15 cellular contexts compared by ENCODE assay signal in the genomic region with DNA sequence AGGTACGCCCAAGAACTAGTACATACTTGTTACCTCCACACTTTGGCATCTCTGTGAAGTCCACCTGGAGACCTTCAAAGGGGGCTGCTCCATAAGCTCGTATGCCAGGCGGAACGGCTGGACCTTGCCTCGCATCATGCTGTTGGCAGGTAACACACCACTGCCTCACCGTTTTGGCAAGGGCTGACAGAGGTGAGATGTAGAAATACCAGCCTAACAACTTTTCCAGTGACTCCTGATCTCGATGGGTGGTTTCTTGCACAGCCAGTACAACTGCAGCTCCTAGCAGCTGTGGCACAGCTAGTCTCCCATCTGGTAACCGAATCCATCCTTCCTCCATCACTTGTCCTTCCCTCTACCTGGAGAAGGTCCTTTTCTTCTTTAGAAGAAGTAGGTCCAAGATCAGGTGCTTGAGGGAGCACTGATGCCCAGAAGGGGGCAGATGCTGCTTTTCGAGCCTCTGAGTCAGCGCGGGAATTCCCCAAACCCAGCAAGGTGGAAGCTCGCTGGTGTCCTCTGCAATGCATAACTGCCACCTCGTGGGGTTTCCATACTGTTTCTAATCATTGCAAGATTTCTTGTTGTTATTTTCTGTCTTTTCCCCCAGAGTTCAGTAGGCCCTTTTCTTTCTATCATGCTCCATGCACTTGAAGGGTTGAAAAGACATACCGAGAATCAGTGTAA. TPM values are rescaled to one million over a fixed set of nuclear protein-coding genes. Genes with fewer than 3 reads are reported as not detected.
DNase-seq lines count a peak whose midpoint lies in the region; ATAC-seq and TF ChIP-seq lines count a peak whose summit lies in the region.
"Not testable (repeated sequence)": the region's sequence is repeated elsewhere in the genome, so short reads cannot be mapped to it uniquely, and the experiment has no call there.
"Had no signal": no experiment of that assay in that cellular context is flagged by ENCODE, and none has a peak within 500 bp of the region (broad histone marks: within the 10 kb centered on the region; RNA-seq: fewer than 3 reads in every experiment).

No MANE protein-coding gene starts in this region.

- not testable (repeated sequence) for H3K27ac ChIP-seq in HCT116 (ENCODE audit: low read depth, low read length); OCI-LY1 (ENCODE audit: low read depth, low read length, poor library complexity, severe bottlenecking); foreskin keratinocyte

- not testable (repeated sequence) for H3K9me3 ChIP-seq in HCT116 (ENCODE audit: control insufficient read depth in 1 of 2, insufficient read depth in 1 of 2, low read depth in 1 of 2, low read length in 2 of 2); OCI-LY1 (ENCODE audit: low read length)

- not testable (repeated sequence) for H3K4me2 ChIP-seq in HCT116 (ENCODE audit: low read length); OCI-LY1 (ENCODE audit: low read length)

- DNase-seq in GM06990 (ENCODE audit: extremely low read depth, insufficient read length); HCT116 (ENCODE audit: low read depth, low spot score): not testable (repeated sequence)
- peak; percentile 14 for DNase-seq in activated CD4-positive, alpha-beta T cell treated with anti-CD3 and anti-CD28 coated beads, Interleukin-2, amount 10 ng/mL, durations not matched to agents 7 days and 5 days
- peak; percentile 4 for DNase-seq in activated naive CD8-positive, alpha-beta T cell treated with anti-CD3 and anti-CD28 coated beads, Interleukin-2, amount 50 U/mL, for 24 hours
- DNase-seq in foreskin keratinocyte = peak; percentile 32 to 58
- DNase-seq in stimulated activated CD4-positive, alpha-beta T cell treated with anti-CD3 and anti-CD28 coated beads, Interleukin-12 subunit alpha, Interleukin-12 subunit beta, amount 100 ng/mL, for 4 hours = peak; percentile 8

- CTCF ChIA-PET in HCT116 (lab: Charles Lee); activated CD4-positive, alpha-beta T cell treated with anti-CD3 and anti-CD28 coated beads, Interleukin-2, amount 10 ng/mL, durations not matched to agents 7 days and 5 days (lab: Charles Lee): not testable (repeated sequence)

- POLR2A ChIA-PET in HCT116 (lab: Charles Lee); activated CD4-positive, alpha-beta T cell treated with anti-CD3 and anti-CD28 coated beads, Interleukin-2, amount 10 ng/mL, durations not matched to agents 7 days and 5 days (lab: Charles Lee): not testable (repeated sequence)

- not testable (repeated sequence) for H3K9me2 ChIP-seq in HCT116 (ENCODE audit: insufficient read depth); OCI-LY1 (ENCODE audit: low read depth, low read length)

- not testable (repeated sequence) for H3K27ac Mint-ChIP-seq in activated CD4-positive, alpha-beta T cell treated with anti-CD3 and anti-CD28 coated beads, Interleukin-2, amount 10 ng/mL, durations not matched to agents 7 days and 5 days; activated naive CD8-positive, alpha-beta T cell treated with anti-CD3 and anti-CD28 coated beads, Interleukin-2, amount 50 U/mL, for 24 hours

- RAD21 ChIA-PET in HCT116 (lab: Charles Lee; ENCODE audit: low non-redundant PET in 1 of 2, low total read pairs in 2 of 2, uncharacterized antibody in 2 of 2, unreplicated experiment in 2 of 2) = interaction anchor here in 1 of 2 experiments (0.6 kb wide), 1 partner anchor 201 kb away, joined by 5 read pairs; no protein-coding TSS in a partner anchor

- H2AFZ ChIP-seq in HCT116 (ENCODE audit: low read depth, low read length, poor library complexity, severe bottlenecking); OCI-LY1 (ENCODE audit: low read length): not testable (repeated sequence)

- not testable (repeated sequence) for H3K4me3 ChIP-seq in GM06990 (replicated peaks; ENCODE audit: low read depth, low read length); HCT116 (replicated peaks in 1 of 2; ENCODE audit: low read depth in 1 of 2, low read length in 2 of 2); OCI-LY1 (ENCODE audit: low read depth, low read length, poor library complexity, severe bottlenecking)

- not testable (repeated sequence) for H3K36me3 Mint-ChIP-seq in activated CD4-positive, alpha-beta T cell treated with anti-CD3 and anti-CD28 coated beads, Interleukin-2, amount 10 ng/mL, durations not matched to agents 7 days and 5 days (ENCODE audit: low read depth); activated naive CD8-positive, alpha-beta T cell treated with anti-CD3 and anti-CD28 coated beads, Interleukin-2, amount 50 U/mL, for 24 hours (ENCODE audit: low read depth)

- H3K4me1 Mint-ChIP-seq in activated CD4-positive, alpha-beta T cell treated with anti-CD3 and anti-CD28 coated beads, Interleukin-2, amount 10 ng/mL, durations not matched to agents 7 days and 5 days; activated naive CD8-positive, alpha-beta T cell treated with anti-CD3 and anti-CD28 coated beads, Interleukin-2, amount 50 U/mL, for 24 hours: not testable (repeated sequence)

- H3F3A ChIP-seq in OCI-LY1 (ENCODE audit: insufficient read depth, low read length) = not testable (repeated sequence)

- BruUV-seq in HCT116 (replicated peaks; lab: Mats Ljungman, UMichigan) = not testable (repeated sequence)

- TF ChIP-seq CTCF in GM06990 (IDR thresholded peaks at IDR 0.05; ENCODE audit: insufficient read depth, low read length, poor library complexity, severe bottlenecking) (peak; percentile 42), HCT116 (IDR thresholded peaks at IDR 0.05 in 2 of 3, conservative IDR thresholded peaks at IDR 0.05 in 1 of 3; ENCODE audit: borderline replicate concordance in 1 of 3, insufficient read depth in 1 of 3, low read depth in 2 of 3, low read length in 2 of 3) (peak in 1 of 3 experiments; percentile 37; a peak in 1 of 6 replicates), OCI-LY1 (IDR thresholded peaks at IDR 0.05; ENCODE audit: low read length) (peak; percentile 48), foreskin keratinocyte (conservative IDR thresholded peaks at IDR 0.05) (peak; percentile 65)

- ATAC-seq in HCT116; activated naive CD8-positive, alpha-beta T cell treated with anti-CD3 and anti-CD28 coated beads, Interleukin-2, amount 50 U/mL, for 24 hours; foreskin keratinocyte: not testable (repeated sequence)

- not testable (repeated sequence) for H3K4me1 ChIP-seq in HCT116 (ENCODE audit: control insufficient read depth in 1 of 2, insufficient read depth in 2 of 2, low read length in 2 of 2); OCI-LY1 (ENCODE audit: insufficient read depth, low read length, severe bottlenecking); foreskin keratinocyte

- H3K4me3 Mint-ChIP-seq in activated CD4-positive, alpha-beta T cell treated with anti-CD3 and anti-CD28 coated beads, Interleukin-2, amount 10 ng/mL, durations not matched to agents 7 days and 5 days; activated naive CD8-positive, alpha-beta T cell treated with anti-CD3 and anti-CD28 coated beads, Interleukin-2, amount 50 U/mL, for 24 hours: not testable (repeated sequence)

- not testable (repeated sequence) for H4K20me1 ChIP-seq in HCT116 (ENCODE audit: insufficient read depth); OCI-LY1 (ENCODE audit: insufficient read depth, low read length)

- not testable (repeated sequence) for H3K9ac ChIP-seq in HCT116 (ENCODE audit: low read length); OCI-LY1 (ENCODE audit: low read length)

- not testable (repeated sequence) for TF ChIP-seq POLR2A in HCT116 (IDR thresholded peaks at IDR 0.05; ENCODE audit: borderline replicate concordance, extremely low read depth, insufficient read depth, insufficient read length)

- TF ChIP-seq RAD21 in HCT116 (IDR thresholded peaks at IDR 0.05; ENCODE audit: low read depth) = peak; percentile 37

- not testable (repeated sequence) for H3K9me3 Mint-ChIP-seq in activated CD4-positive, alpha-beta T cell treated with anti-CD3 and anti-CD28 coated beads, Interleukin-2, amount 10 ng/mL, durations not matched to agents 7 days and 5 days; activated naive CD8-positive, alpha-beta T cell treated with anti-CD3 and anti-CD28 coated beads, Interleukin-2, amount 50 U/mL, for 24 hours

- H3K79me2 ChIP-seq in HCT116 (ENCODE audit: insufficient read depth, low read length); OCI-LY1 (ENCODE audit: insufficient read depth, low read length): not testable (repeated sequence)

- not testable (repeated sequence) for H3K36me3 ChIP-seq in GM06990 (ENCODE audit: control insufficient read depth, insufficient read depth, low read length); HCT116 (ENCODE audit: control insufficient read depth in 1 of 2, insufficient read depth in 2 of 2, low read length in 2 of 2); OCI-LY1 (ENCODE audit: insufficient read depth, low read length)

- H3K27me3 Mint-ChIP-seq in activated CD4-positive, alpha-beta T cell treated with anti-CD3 and anti-CD28 coated beads, Interleukin-2, amount 10 ng/mL, durations not matched to agents 7 days and 5 days; activated naive CD8-positive, alpha-beta T cell treated with anti-CD3 and anti-CD28 coated beads, Interleukin-2, amount 50 U/mL, for 24 hours: not testable (repeated sequence)

- intact Hi-C loops in HCT116 (cut with micrococcal nuclease) = not testable (repeated sequence)

- H3K27me3 ChIP-seq in GM06990 (replicated peaks; ENCODE audit: control insufficient read depth, insufficient read depth, low read length); HCT116 (ENCODE audit: insufficient read depth, low read length); OCI-LY1 (ENCODE audit: insufficient read depth, low read length); foreskin keratinocyte: not testable (repeated sequence)

RNA-seq across cellular contexts. Expression of gene TRH, which starts 51.8 kb away (rescaled TPM):
- not detected for total RNA-seq in HCT116 (2021; ENCODE audit: unreplicated experiment)
- 0.05 TPM in 1 of 2 replicates, not detected in the other for polyA plus RNA-seq in HCT116 (2012)
- not detected for total RNA-seq in activated CD4-positive, alpha-beta T cell treated with anti-CD3 and anti-CD28 coated beads, Interleukin-2, amount 10 ng/mL, durations not matched to agents 7 days and 5 days
- not detected in 2 replicates for total RNA-seq in foreskin keratinocyte
- not detected in 2 replicates for polyA plus RNA-seq in foreskin keratinocyte
- total RNA-seq: activated CD4-positive, alpha-beta memory T cell treated with anti-CD3 and anti-CD28 coated beads, Interleukin-2, amount 10 ng/mL, durations not matched to agents 7 days and 5 days; activated naive CD8-positive, alpha-beta T cell treated with anti-CD3 and anti-CD28 coated beads, Interleukin-2, amount 10 ng/mL, durations not matched to agents 7 days and 5 days; activated T-cell treated with anti-CD3 and anti-CD28 coated beads, Interleukin-2, amount 50 U/mL, for 4 hours; H4; left colon; sciatic nerve; SJSA1 had no signal
- polyA plus RNA-seq: IgD-negative memory B cell had no signal

RNA-seq across cellular contexts. Expression of gene ALG1L2, which starts 55.3 kb away (rescaled TPM):
- total RNA-seq in HCT116 (2021; ENCODE audit: unreplicated experiment) (0.44 TPM), foreskin keratinocyte (not detected in 2 replicates)
- not detected in 2 replicates for polyA plus RNA-seq in HCT116 (2012)
- under 1 TPM; 0.42 to 0.96 TPM for total RNA-seq in activated CD4-positive, alpha-beta T cell treated with anti-CD3 and anti-CD28 coated beads, Interleukin-2, amount 10 ng/mL, durations not matched to agents 7 days and 5 days
- not detected in 2 replicates for polyA plus RNA-seq in foreskin keratinocyte
- total RNA-seq: H4 had no signal
